ENCODE assay signal across 20 cellular contexts in genomic region chr17:67124469-67125148, GRCh38.
"Had no signal": no experiment of that assay in that cellular context is flagged by ENCODE, and none has a peak within 500 bp of the region (broad histone marks: within the 10 kb centered on the region; RNA-seq: fewer than 3 reads in every experiment).

No MANE protein-coding gene starts in this region.

- H3K9me3 ChIP-seq: colonic mucosa, esophagus squamous epithelium, left ventricle myocardium inferior, tibial artery had no signal

- ATAC-seq: activated T-cell treated with anti-CD3 and anti-CD28 coated beads, Interleukin-2, amount 50 U/mL, for 4 hours; stimulated activated effector memory CD8-positive, alpha-beta T cell treated with anti-CD3 and anti-CD28 coated beads, Interleukin-12 subunit alpha, Interleukin-12 subunit beta, amount 100 ng/mL, for 72 hours had no signal

- H3K4me3 Mint-ChIP-seq: activated CD4-positive, alpha-beta memory T cell treated with anti-CD3 and anti-CD28 coated beads, Interleukin-2, amount 10 ng/mL, durations not matched to agents 7 days and 5 days; activated naive CD8-positive, alpha-beta T cell; activated T-cell treated with anti-CD3 and anti-CD28 coated beads, Interleukin-2, amount 50 U/mL, for 4 hours; brain; naive B cell; stimulated activated effector memory CD8-positive, alpha-beta T cell treated with anti-CD3 and anti-CD28 coated beads, Interleukin-12 subunit alpha, Interleukin-12 subunit beta, amount 100 ng/mL, for 72 hours had no signal

- H3K27ac Mint-ChIP-seq: activated CD4-positive, alpha-beta memory T cell treated with anti-CD3 and anti-CD28 coated beads, Interleukin-2, amount 10 ng/mL, durations not matched to agents 7 days and 5 days; activated naive CD8-positive, alpha-beta T cell; stimulated activated effector memory CD8-positive, alpha-beta T cell treated with anti-CD3 and anti-CD28 coated beads, Interleukin-12 subunit alpha, Interleukin-12 subunit beta, amount 100 ng/mL, for 72 hours had no signal

- DNase-seq: activated CD4-positive, alpha-beta memory T cell treated with anti-CD3 and anti-CD28 coated beads, Interleukin-2, amount 10 ng/mL, durations not matched to agents 7 days and 5 days; activated gamma-delta T cell; activated T-cell treated with anti-CD3 and anti-CD28 coated beads, Interleukin-2, amount 50 U/mL, for 4 hours; amygdala; central memory CD4-positive, alpha-beta T cell; colonic mucosa; esophagus squamous epithelium; hippocampal formation; left ventricle myocardium inferior; naive B cell; stimulated activated CD4-positive, alpha-beta T cell treated with anti-CD3 and anti-CD28 coated beads, Interleukin-12 subunit alpha, Interleukin-12 subunit beta, amount 100 ng/mL, for 4 hours; stimulated activated CD4-positive, alpha-beta T cell treated with anti-CD3 and anti-CD28 coated beads, Interleukin-2, amount 100 ng/mL, for 24 hours; T1000; tibial artery had no signal

- H3K27me3 Mint-ChIP-seq: activated CD4-positive, alpha-beta memory T cell treated with anti-CD3 and anti-CD28 coated beads, Interleukin-2, amount 10 ng/mL, durations not matched to agents 7 days and 5 days; activated naive CD8-positive, alpha-beta T cell; brain; naive B cell had no signal

- H3K4me3 ChIP-seq: colonic mucosa, esophagus squamous epithelium, left ventricle myocardium inferior, tibial artery had no signal

- H3K27me3 ChIP-seq: colonic mucosa, esophagus squamous epithelium, tibial artery had no signal

- H3K27ac ChIP-seq: colonic mucosa, esophagus squamous epithelium, left ventricle myocardium inferior, tibial artery, VCaP had no signal

- H3K4me1 ChIP-seq: colonic mucosa, esophagus squamous epithelium had no signal

- H3K9me3 Mint-ChIP-seq: activated CD4-positive, alpha-beta memory T cell treated with anti-CD3 and anti-CD28 coated beads, Interleukin-2, amount 10 ng/mL, durations not matched to agents 7 days and 5 days; activated T-cell treated with anti-CD3 and anti-CD28 coated beads, Interleukin-2, amount 50 U/mL, for 4 hours; naive B cell; stimulated activated effector memory CD8-positive, alpha-beta T cell treated with anti-CD3 and anti-CD28 coated beads, Interleukin-12 subunit alpha, Interleukin-12 subunit beta, amount 100 ng/mL, for 72 hours had no signal

- FAIRE-seq: endothelial cell of umbilical vein, urothelium cell line had no signal
